Comparison of ENCODE assay signal across 8 cellular contexts in the genomic region with DNA sequence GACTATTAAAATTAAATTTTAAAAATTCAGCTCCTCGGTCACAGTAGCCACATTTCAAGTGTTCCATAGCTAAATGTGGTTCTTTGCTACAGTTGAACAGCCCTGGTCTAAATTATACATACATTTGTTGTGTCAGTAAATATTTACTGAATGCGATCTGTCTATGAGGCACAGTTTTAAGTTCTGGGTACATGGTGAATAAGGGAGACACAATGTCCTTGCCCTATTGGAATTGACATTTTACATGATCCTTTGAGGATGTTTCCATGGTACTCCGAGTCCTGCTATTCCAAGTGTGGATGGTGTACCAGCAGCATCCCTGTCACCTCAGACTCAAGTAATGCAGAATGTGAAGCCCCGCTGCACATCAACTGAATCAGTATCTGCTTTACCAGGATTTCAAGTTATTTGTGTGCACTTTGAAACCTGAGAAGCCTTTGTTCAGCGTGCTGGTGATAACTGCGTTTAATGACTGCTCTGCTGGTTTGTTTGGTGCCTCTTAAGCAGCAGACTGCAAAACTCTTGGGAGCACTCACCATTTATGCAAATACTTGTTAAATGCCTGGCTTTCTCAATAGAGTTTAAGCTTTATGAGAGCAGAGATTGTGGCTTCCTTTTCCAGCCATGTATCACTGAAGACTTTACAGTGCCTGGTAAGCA. TPM values are rescaled to one million over a fixed set of nuclear protein-coding genes. Genes with fewer than 3 reads are reported as not detected.
DNase-seq lines count a peak whose midpoint lies in the region; ATAC-seq and TF ChIP-seq lines count a peak whose summit lies in the region.

No MANE protein-coding gene starts in this region.

- H4K8ac ChIP-seq in mesendoderm (ENCODE audit: low read depth, low read length): no peak overlapping the region

- H3K27me3 ChIP-seq in ascending aorta (no peaks in the 10 kb centered on the region), mesendoderm (ENCODE audit: insufficient read depth, low read length, poor library complexity) (no peaks in the 10 kb centered on the region)

- no peak overlapping the region for H3K18ac ChIP-seq in mesendoderm (ENCODE audit: low read length)

- TF ChIP-seq CTCF in NB4 (IDR thresholded peaks at IDR 0.05; ENCODE audit: low read depth, low read length): no peak
- no peak for TF ChIP-seq CTCF in ascending aorta (IDR thresholded peaks at IDR 0.05)
- no peak for TF ChIP-seq CTCF in GM13977 (IDR thresholded peaks at IDR 0.05; ENCODE audit: extremely low read depth, insufficient read depth, missing control alignments)

- peak overlapping the region; percentile 74 for H3K4me3 ChIP-seq in NB4 (ENCODE audit: low read depth, low read length)
- H3K4me3 ChIP-seq in ascending aorta: peak overlapping the region; percentile 67 to 90
- H3K4me3 ChIP-seq in mesendoderm (ENCODE audit: low read length): no peak overlapping the region

- H3K56ac ChIP-seq in mesendoderm (ENCODE audit: low read length): peak overlapping the region; percentile 82

- TF ChIP-seq POLR2A in NB4 (IDR thresholded peaks at IDR 0.05; ENCODE audit: extremely low read depth, insufficient read length): no peak

- peaks cover 12% of the 10 kb centered on the region for H3K79me1 ChIP-seq in mesendoderm (ENCODE audit: low read length)

- intact Hi-C loops in ascending aorta (cut with DNase I): loop anchor here (5.0 kb wide), 1 partner anchor 176 kb away; no protein-coding TSS in a partner anchor

- H3K9me3 ChIP-seq in ascending aorta: peaks cover 0 to 8% of the 10 kb centered on the region in 2 donors

- in situ Hi-C loops in GM13977 (cut with MboI; ENCODE audit: low pct_unique_long_range_greater_than_20kb, low sequenced_read_pairs, unreplicated experiment): no loop called here

- peak; percentile 91 for DNase-seq in DMS53 (lab: John Stamatoyannopoulos, UW)
- DNase-seq in NB4 (ENCODE audit: low read depth): peak; percentile 12
- DNase-seq in ascending aorta (ENCODE audit: low spot score in 2 of 2): no peak
- no peak for DNase-seq in mesendoderm
- DNase-seq in GM13977 (ENCODE audit: low spot score): no peak

- H2BK15ac ChIP-seq in mesendoderm (replicated peaks; ENCODE audit: low read depth): no peak overlapping the region

- H3K4me2 ChIP-seq in mesendoderm (ENCODE audit: low read length): peak overlapping the region; percentile 71

- no peak overlapping the region for H2AK5ac ChIP-seq in mesendoderm (ENCODE audit: low read length)

- H3K27ac ChIP-seq in ascending aorta: no peak overlapping the region
- H3K27ac ChIP-seq in mesendoderm (ENCODE audit: low read depth, low read length): no peak overlapping the region

- no peak overlapping the region for H3K4ac ChIP-seq in mesendoderm (ENCODE audit: low read depth, low read length)

- H4K5ac ChIP-seq in mesendoderm (ENCODE audit: low read length): no peak overlapping the region

- no peak overlapping the region for H2BK120ac ChIP-seq in mesendoderm (ENCODE audit: low read depth, low read length)

- H3K79me2 ChIP-seq in mesendoderm (ENCODE audit: control insufficient read depth, insufficient read depth, low read length): peaks cover 33% of the 10 kb centered on the region

- no CpG with 5 or more reads among the region's 6 CpGs for WGBS in mesendoderm (ENCODE audit: extremely low coverage, insufficient coverage, low lambda C conversion rate)

- H3K9ac ChIP-seq in mesendoderm (ENCODE audit: low read length): peak overlapping the region; percentile 78

- no peak overlapping the region for H3K23ac ChIP-seq in mesendoderm (ENCODE audit: low read length)

- H3K4me1 ChIP-seq in ascending aorta (peaks cover 0 to 8% of the 10 kb centered on the region in 2 donors), mesendoderm (ENCODE audit: control insufficient read depth, low read depth, low read length) (peaks cover 10% of the 10 kb centered on the region)

- ATAC-seq in GM18858 (IDR thresholded peaks at IDR 0.05; ENCODE audit: unreplicated experiment): no peak
- ATAC-seq in HG02981 (IDR thresholded peaks at IDR 0.05; ENCODE audit: unreplicated experiment): no peak
- ATAC-seq in HG02678 (IDR thresholded peaks at IDR 0.05; ENCODE audit: unreplicated experiment): no peak

- no peaks in the 10 kb centered on the region for H3K36me3 ChIP-seq in ascending aorta
- no peaks in the 10 kb centered on the region for H3K36me3 ChIP-seq in mesendoderm (ENCODE audit: control insufficient read depth, insufficient read depth, low read length)

- no peak overlapping the region for H2BK5ac ChIP-seq in mesendoderm (ENCODE audit: low read length)

RNA-seq across cellular contexts. Expression of a gene that starts 1.5 kb away (rescaled TPM):
- 37.5 TPM for total RNA-seq in ascending aorta
- polyA plus RNA-seq in mesendoderm (2013, experiment 1 of 2): 75.1 TPM
- polyA plus RNA-seq in mesendoderm (2013, experiment 2 of 2): 76.3 TPM

Comparison
In these comparisons a context has a peak if more than half of its experiments do, and no peak if none do; other contexts are left out.
1. DNase-seq: peak in DMS53 (single experiment) and NB4 (single experiment); none in ascending aorta (0 of 2), mesendoderm (single experiment) and GM13977 (single experiment).